In genomic region chr6:141594874-141595273, GRCh38 we compare ENCODE assay signal across 19 cellular contexts.
DNase-seq lines count a peak whose midpoint lies in the region; ATAC-seq and TF ChIP-seq lines count a peak whose summit lies in the region.
"Had no signal": no experiment of that assay in that cellular context is flagged by ENCODE, and none has a peak within 500 bp of the region (broad histone marks: within the 10 kb centered on the region; RNA-seq: fewer than 3 reads in every experiment).

No MANE protein-coding gene starts in this region.

- no peaks in the 10 kb centered on the region for H3K4me1 Mint-ChIP-seq in neural crest cell
- H3K4me1 Mint-ChIP-seq in activated CD8-positive, alpha-beta T cell treated with anti-CD3 and anti-CD28 coated beads for 36 hours (ENCODE audit: low read depth): no peaks in the 10 kb centered on the region
- H3K4me1 Mint-ChIP-seq: natural killer cell had no signal

- H3K27ac ChIP-seq in GM23248: no peak overlapping the region
- no peak overlapping the region for H3K27ac ChIP-seq in MM.1S (ENCODE audit: low read length)
- no peak overlapping the region for H3K27ac ChIP-seq in brain microvascular endothelial cell
- H3K27ac ChIP-seq: transverse colon had no signal

- no peak overlapping the region for H3K27ac Mint-ChIP-seq in neural crest cell (ENCODE audit: unreplicated experiment)
- H3K27ac Mint-ChIP-seq in activated CD8-positive, alpha-beta T cell treated with anti-CD3 and anti-CD28 coated beads for 36 hours: no peak overlapping the region
- H3K27ac Mint-ChIP-seq: natural killer cell; stimulated activated naive CD8-positive, alpha-beta T cell treated with anti-CD3 and anti-CD28 coated beads, Interleukin-15, Interleukin-2, amounts not matched to agents 100 ng/mL and 50 ng/mL, for 24 hours had no signal

- no peaks in the 10 kb centered on the region for H3K27me3 Mint-ChIP-seq in neural crest cell (ENCODE audit: low read depth)
- H3K27me3 Mint-ChIP-seq in activated CD8-positive, alpha-beta T cell treated with anti-CD3 and anti-CD28 coated beads for 36 hours: no peaks in the 10 kb centered on the region
- H3K27me3 Mint-ChIP-seq: stimulated activated naive CD8-positive, alpha-beta T cell treated with anti-CD3 and anti-CD28 coated beads, Interleukin-15, Interleukin-2, amounts not matched to agents 100 ng/mL and 50 ng/mL, for 24 hours had no signal

- peaks cover 10% of the 10 kb centered on the region for H3K9me3 Mint-ChIP-seq in neural crest cell
- H3K9me3 Mint-ChIP-seq in activated CD8-positive, alpha-beta T cell treated with anti-CD3 and anti-CD28 coated beads for 36 hours: no peaks in the 10 kb centered on the region
- H3K9me3 Mint-ChIP-seq: activated T-cell treated with anti-CD3 and anti-CD28 coated beads, Interleukin-2, amount 50 U/mL, for 4 hours; natural killer cell; stimulated activated naive CD8-positive, alpha-beta T cell treated with anti-CD3 and anti-CD28 coated beads, Interleukin-15, Interleukin-2, amounts not matched to agents 100 ng/mL and 50 ng/mL, for 24 hours had no signal

- no peaks in the 10 kb centered on the region; the same call in 1 of the 2 replicates for H3K4me1 ChIP-seq in GM23248 (ENCODE audit: insufficient read depth)
- H3K4me1 ChIP-seq in MM.1S (ENCODE audit: low read length): peaks cover 6% of the 10 kb centered on the region; the same call in 1 of the 2 replicates
- H3K4me1 ChIP-seq: transverse colon had no signal

- H3K79me2 ChIP-seq in GM23248 (ENCODE audit: insufficient read depth): no peaks in the 10 kb centered on the region
- no peaks in the 10 kb centered on the region for H3K79me2 ChIP-seq in MM.1S (ENCODE audit: low read length)

- H4K20me1 ChIP-seq in GM23248 (ENCODE audit: insufficient read depth) (no peaks in the 10 kb centered on the region), MM.1S (ENCODE audit: insufficient read depth, low read length) (no peaks in the 10 kb centered on the region)

- H2AFZ ChIP-seq in GM23248 (0 out of 2 replicates have a peak overlapping the region, but pooled peaks have one; percentile 23), MM.1S (ENCODE audit: low read length) (no peak overlapping the region)

- H3K9ac ChIP-seq in GM23248: no peak overlapping the region
- no peak overlapping the region for H3K9ac ChIP-seq in MM.1S (ENCODE audit: low read length)

- H3K4me2 ChIP-seq in GM23248 (ENCODE audit: unreplicated experiment) (no peak overlapping the region), MM.1S (ENCODE audit: low read depth, low read length) (no peak overlapping the region)

- no peak overlapping the region for H3K4me3 Mint-ChIP-seq in neural crest cell
- H3K4me3 Mint-ChIP-seq in activated CD8-positive, alpha-beta T cell treated with anti-CD3 and anti-CD28 coated beads for 36 hours: no peak overlapping the region
- H3K4me3 Mint-ChIP-seq: activated T-cell treated with anti-CD3 and anti-CD28 coated beads, Interleukin-2, amount 50 U/mL, for 4 hours; natural killer cell; stimulated activated naive CD8-positive, alpha-beta T cell treated with anti-CD3 and anti-CD28 coated beads, Interleukin-15, Interleukin-2, amounts not matched to agents 100 ng/mL and 50 ng/mL, for 24 hours had no signal

- no peaks in the 10 kb centered on the region for H3K27me3 ChIP-seq in GM23248 (replicated peaks; ENCODE audit: insufficient read depth)
- no peaks in the 10 kb centered on the region for H3K27me3 ChIP-seq in MM.1S (replicated peaks; ENCODE audit: insufficient read depth, low read length)
- no peaks in the 10 kb centered on the region for H3K27me3 ChIP-seq in brain microvascular endothelial cell (replicated peaks)
- H3K27me3 ChIP-seq: transverse colon had no signal

- H3K9me3 ChIP-seq in GM23248 (ENCODE audit: low read depth): no peaks in the 10 kb centered on the region
- H3K9me3 ChIP-seq in MM.1S (replicated peaks; ENCODE audit: insufficient read depth, low read length): no peaks in the 10 kb centered on the region; the same call in 1 of the 2 replicates
- H3K9me3 ChIP-seq: transverse colon had no signal

- H3K36me3 ChIP-seq in GM23248 (ENCODE audit: low read depth): no peaks in the 10 kb centered on the region
- no peaks in the 10 kb centered on the region for H3K36me3 ChIP-seq in MM.1S (replicated peaks; ENCODE audit: insufficient read depth, low read length)
- no peaks in the 10 kb centered on the region for H3K36me3 ChIP-seq in brain microvascular endothelial cell (replicated peaks)
- H3K36me3 ChIP-seq: transverse colon had no signal

- POLR2A ChIA-PET in activated CD8-positive, alpha-beta T cell treated with anti-CD3 and anti-CD28 coated beads for 36 hours (lab: Charles Lee): no interaction called here

- TF ChIP-seq CTCF in MM.1S (IDR thresholded peaks at IDR 0.05; ENCODE audit: low read length) (0 out of 2 replicates have a peak, but pooled peaks have one; percentile 4), brain microvascular endothelial cell (IDR thresholded peaks at IDR 0.05; ENCODE audit: low read depth, low read length, missing control alignments) (peak; percentile 31), neural crest cell (conservative IDR thresholded peaks at IDR 0.05) (peak; percentile 25)
- TF ChIP-seq CTCF in activated CD8-positive, alpha-beta T cell treated with anti-CD3 and anti-CD28 coated beads for 36 hours (IDR thresholded peaks at IDR 0.05): no peak

- DNase-seq in GM23248 (no peak), MM.1S (no peak), brain microvascular endothelial cell (no peak), neural crest cell (ENCODE audit: low read depth, low spot score) (no peak), G401 (ENCODE audit: low spot score) (no peak)
- no peak for DNase-seq in activated CD8-positive, alpha-beta T cell treated with anti-CD3 and anti-CD28 coated beads for 36 hours
- DNase-seq: activated naive CD4-positive, alpha-beta T cell treated with anti-CD3 and anti-CD28 coated beads, Interleukin-2, amount 50 U/mL, for 16 hours; activated T-cell treated with anti-CD3 and anti-CD28 coated beads, Interleukin-2, amount 50 U/mL, for 4 hours; Calu3; mesendoderm; natural killer cell; NCI-H187; NCI-H345; SHP77 treated with DMSO at 0.1 percent for 48 hours; T-helper 2 cell; transverse colon had no signal

- in situ Hi-C loops in GM23248 (cut with MboI): no loop called here
- in situ Hi-C loops in brain microvascular endothelial cell (cut with HindIII; ENCODE audit: low pct_ligation_motif_present, low sequenced_read_pairs): no loop called here
- in situ Hi-C loops in G401 (cut with HindIII; ENCODE audit: low sequenced_read_pairs): no loop called here

- H3K4me3 ChIP-seq in GM23248 (no peak overlapping the region), MM.1S (ENCODE audit: low read length) (no peak overlapping the region), brain microvascular endothelial cell (ENCODE audit: low read depth, low read length) (no peak overlapping the region)
- H3K4me3 ChIP-seq: GM12878, transverse colon had no signal

- H3K9me2 ChIP-seq in GM23248 (ENCODE audit: insufficient read depth) (no peaks in the 10 kb centered on the region), MM.1S (replicated peaks; ENCODE audit: insufficient read depth, low read length) (no peaks in the 10 kb centered on the region)

- ATAC-seq in activated CD8-positive, alpha-beta T cell treated with anti-CD3 and anti-CD28 coated beads for 36 hours: no peak
- no peak for ATAC-seq in esophagus mucosa
- ATAC-seq: activated T-cell treated with anti-CD3 and anti-CD28 coated beads, Interleukin-2, amount 50 U/mL, for 4 hours; GM12878; natural killer cell had no signal

- no peaks in the 10 kb centered on the region for H3F3A ChIP-seq in GM23248 (ENCODE audit: insufficient read depth)
- H3F3A ChIP-seq in MM.1S (ENCODE audit: insufficient read depth, low read length): no peaks in the 10 kb centered on the region

- peaks cover 2% of the 10 kb centered on the region for H3K36me3 Mint-ChIP-seq in neural crest cell (ENCODE audit: low read depth)
- no peaks in the 10 kb centered on the region for H3K36me3 Mint-ChIP-seq in activated CD8-positive, alpha-beta T cell treated with anti-CD3 and anti-CD28 coated beads for 36 hours (ENCODE audit: low read depth)
- H3K36me3 Mint-ChIP-seq: natural killer cell had no signal

- intact Hi-C loops in activated CD8-positive, alpha-beta T cell treated with anti-CD3 and anti-CD28 coated beads for 36 hours (cut with micrococcal nuclease): no loop called here

- CTCF ChIA-PET in activated CD8-positive, alpha-beta T cell treated with anti-CD3 and anti-CD28 coated beads for 36 hours (lab: Charles Lee): interaction anchor here (1.5 kb wide), 1 partner anchor 16 kb away, joined by 3 read pairs; no protein-coding TSS in a partner anchor
